1 cellular context compared by ENCODE assay signal in the genomic region with DNA sequence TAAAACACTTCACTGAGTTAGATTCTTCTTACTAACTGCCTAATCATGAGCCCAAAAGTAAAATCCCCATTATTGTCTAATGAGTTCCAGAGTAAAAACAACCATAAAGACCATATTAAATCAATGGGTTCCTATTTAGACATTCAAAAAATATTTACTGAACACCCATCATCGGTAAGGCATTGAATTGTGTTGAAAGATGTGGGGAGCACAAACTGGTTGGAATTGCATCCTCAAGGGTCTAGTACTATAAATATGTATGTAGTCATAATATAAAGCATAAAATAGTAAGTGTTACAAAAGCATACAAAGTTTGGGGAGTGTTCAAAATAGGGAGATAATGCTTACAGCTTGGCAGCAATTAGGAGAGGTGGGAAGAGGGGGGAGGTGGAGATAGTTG.
TF ChIP-seq lines count a peak whose summit lies in the region.

No MANE protein-coding gene starts in this region.

TF ChIP-seq in IMR-90, 13 proteins besides CTCF, POLR2A, EP300 and RAD21 (continued from another document):
- TF ChIP-seq, protein P1, sequence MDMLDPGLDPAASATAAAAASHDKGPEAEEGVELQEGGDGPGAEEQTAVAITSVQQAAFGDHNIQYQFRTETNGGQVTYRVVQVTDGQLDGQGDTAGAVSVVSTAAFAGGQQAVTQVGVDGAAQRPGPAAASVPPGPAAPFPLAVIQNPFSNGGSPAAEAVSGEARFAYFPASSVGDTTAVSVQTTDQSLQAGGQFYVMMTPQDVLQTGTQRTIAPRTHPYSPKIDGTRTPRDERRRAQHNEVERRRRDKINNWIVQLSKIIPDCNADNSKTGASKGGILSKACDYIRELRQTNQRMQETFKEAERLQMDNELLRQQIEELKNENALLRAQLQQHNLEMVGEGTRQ (IDR thresholded peaks at IDR 0.05; ENCODE audit: low read depth, low read length), result no peak
- TF ChIP-seq MAFK (IDR thresholded peaks at IDR 0.05; ENCODE audit: low read depth, low read length), result no peak
TF ChIP-seq in IMR-90: peak in this region for 0.
